ENCODE assay signal across 14 cellular contexts in the genomic region with DNA sequence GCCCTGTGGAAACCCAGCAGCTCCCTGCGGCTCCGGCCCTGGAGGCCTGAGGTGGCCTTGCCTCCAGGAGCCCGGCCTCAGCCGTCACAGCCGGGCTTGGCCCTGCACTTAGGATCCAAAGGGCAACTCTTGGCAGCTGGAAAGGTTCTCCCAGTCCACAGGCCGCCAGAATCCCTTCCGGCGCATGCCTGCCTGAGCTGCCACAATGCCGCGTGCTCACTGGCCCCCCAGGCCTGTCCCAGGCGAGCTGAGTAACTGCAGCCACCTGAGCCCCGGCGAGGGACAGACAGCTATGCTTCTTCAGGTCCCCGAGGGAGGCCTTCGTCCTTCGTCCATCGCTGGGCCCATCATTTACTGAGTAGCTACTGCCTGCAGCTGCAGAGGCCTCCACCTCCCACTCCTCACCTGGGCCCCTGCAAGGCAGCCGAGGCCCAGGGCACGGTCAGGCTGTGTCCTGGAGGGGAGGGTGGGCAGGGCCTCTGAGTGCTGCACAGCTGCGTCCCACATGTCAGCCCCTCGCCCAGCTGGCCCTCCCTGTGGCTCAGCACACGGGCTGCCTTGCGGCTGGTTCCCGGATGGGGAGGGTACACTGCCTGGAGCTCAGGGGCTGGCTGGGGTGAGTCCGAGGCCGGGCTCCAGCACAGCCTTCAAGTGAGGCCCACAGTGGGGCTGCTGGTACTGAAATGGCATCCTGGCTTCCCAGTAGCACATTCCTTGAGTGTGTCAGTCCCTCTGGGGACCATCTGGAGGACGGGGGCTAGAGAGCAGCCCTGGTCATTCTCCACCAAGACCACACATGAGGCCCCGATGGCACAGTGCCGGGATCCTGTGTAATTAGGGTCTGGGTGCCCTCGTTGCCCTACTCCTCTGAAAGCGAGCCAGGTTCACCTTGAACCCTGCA.
DNase-seq lines count a peak whose midpoint lies in the region; ATAC-seq, FAIRE-seq and TF ChIP-seq lines count a peak whose summit lies in the region.
"Had no signal": no experiment of that assay in that cellular context is flagged by ENCODE, and none has a peak within 500 bp of the region (broad histone marks: within the 10 kb centered on the region; RNA-seq: fewer than 3 reads in every experiment).

No MANE protein-coding gene starts in this region.

- DNase-seq in GM04504 (ENCODE audit: low read depth) (peak; percentile 35), kidney (peak; percentile 74), small intestine (peak; percentile 87), glomerular visceral epithelial cell (ENCODE audit: extremely low spot score) (no peak)
- DNase-seq: activated CD8-positive, alpha-beta T cell treated with anti-CD3 and anti-CD28 coated beads for 36 hours; Calu3; kidney glomerular epithelial cell; NCI-H1694 treated with DMSO at 0.1 percent for 48 hours had no signal

- peaks cover 17% of the 10 kb centered on the region for H3K36me3 Mint-ChIP-seq in activated T-helper 17 cell treated with anti-CD3 and anti-CD28 coated beads, Interleukin-2, amount 50 U/mL, for 72 hours (ENCODE audit: low read depth)

- peak; percentile 11; the same call in 1 of the 3 replicates for ATAC-seq in SK-N-SH treated with all-trans-retinoic acid at 6 μM for 48 hours
- ATAC-seq in GM18870 (IDR thresholded peaks at IDR 0.05; ENCODE audit: unreplicated experiment) = no peak
- ATAC-seq in activated T-helper 17 cell treated with anti-CD3 and anti-CD28 coated beads, Interleukin-2, amount 50 U/mL, for 72 hours (replicated peaks) = no peak
- ATAC-seq: activated CD8-positive, alpha-beta T cell treated with anti-CD3 and anti-CD28 coated beads for 36 hours; GM12878 had no signal

- WGBS in small intestine, 3 donors = 55 to 75% (median 62%) methylated on average over 31 of the region's 31 CpGs

- no peak overlapping the region for H3K27ac ChIP-seq in kidney (ENCODE audit: low read depth in 2 of 2, low read length in 2 of 2)
- H3K27ac ChIP-seq in small intestine (ENCODE audit: low read depth in 1 of 2, low read length in 1 of 2) = no peak overlapping the region
- H3K27ac ChIP-seq: ovary had no signal

- no peaks in the 10 kb centered on the region for H3K27me3 Mint-ChIP-seq in activated T-helper 17 cell treated with anti-CD3 and anti-CD28 coated beads, Interleukin-2, amount 50 U/mL, for 72 hours
- H3K27me3 Mint-ChIP-seq: activated CD8-positive, alpha-beta T cell treated with anti-CD3 and anti-CD28 coated beads for 36 hours had no signal

- H3K4me3 Mint-ChIP-seq in activated T-helper 17 cell treated with anti-CD3 and anti-CD28 coated beads, Interleukin-2, amount 50 U/mL, for 72 hours = no peak overlapping the region
- H3K4me3 Mint-ChIP-seq: activated CD8-positive, alpha-beta T cell treated with anti-CD3 and anti-CD28 coated beads for 36 hours had no signal

- H3K9me3 ChIP-seq in kidney (ENCODE audit: control insufficient read depth in 1 of 2, low read length in 2 of 2) (no peaks in the 10 kb centered on the region), small intestine (ENCODE audit: control insufficient read depth, low read depth) (no peaks in the 10 kb centered on the region)
- H3K9me3 ChIP-seq: ovary had no signal

- H3K4me3 ChIP-seq in kidney (ENCODE audit: low read length in 2 of 2) (no peak overlapping the region), small intestine (ENCODE audit: low read depth in 1 of 2, low read length in 2 of 2) (no peak overlapping the region)
- H3K4me3 ChIP-seq: GM12878, ovary had no signal

- peaks cover 3 to 7% of the 10 kb centered on the region in 2 donors for H3K4me1 ChIP-seq in kidney (ENCODE audit: control insufficient read depth in 1 of 2, insufficient read depth in 1 of 2, low read depth in 1 of 2, low read length in 2 of 2)
- no peaks in the 10 kb centered on the region for H3K4me1 ChIP-seq in small intestine (ENCODE audit: control insufficient read depth in 2 of 2, insufficient read depth in 1 of 2, low read depth in 1 of 2, low read length in 1 of 2)

- no peaks in the 10 kb centered on the region for H3K36me3 ChIP-seq in kidney (ENCODE audit: control insufficient read depth in 1 of 2, insufficient read depth in 2 of 2, low read length in 2 of 2)
- H3K36me3 ChIP-seq in small intestine (ENCODE audit: control insufficient read depth in 2 of 2, insufficient read depth in 2 of 2, low read length in 2 of 2) = no peaks in the 10 kb centered on the region
- H3K36me3 ChIP-seq: ovary had no signal

- H3K4me1 Mint-ChIP-seq in activated T-helper 17 cell treated with anti-CD3 and anti-CD28 coated beads, Interleukin-2, amount 50 U/mL, for 72 hours = peaks cover 7% of the 10 kb centered on the region

- no peak for TF ChIP-seq CTCF in kidney (IDR thresholded peaks at IDR 0.05; ENCODE audit: borderline replicate concordance, extremely low read depth, insufficient read depth)

- no peak overlapping the region for H3K27ac Mint-ChIP-seq in activated T-helper 17 cell treated with anti-CD3 and anti-CD28 coated beads, Interleukin-2, amount 50 U/mL, for 72 hours
- H3K27ac Mint-ChIP-seq: activated CD8-positive, alpha-beta T cell treated with anti-CD3 and anti-CD28 coated beads for 36 hours had no signal

- H3K9ac ChIP-seq in kidney (ENCODE audit: low read length in 2 of 2) = no peak overlapping the region

- H3K27me3 ChIP-seq in small intestine (ENCODE audit: control insufficient read depth in 2 of 2, insufficient read depth in 2 of 2, low read length in 2 of 2) = no peaks in the 10 kb centered on the region
- H3K27me3 ChIP-seq: ovary had no signal

- H3K9me3 Mint-ChIP-seq in activated T-helper 17 cell treated with anti-CD3 and anti-CD28 coated beads, Interleukin-2, amount 50 U/mL, for 72 hours = no peaks in the 10 kb centered on the region
- H3K9me3 Mint-ChIP-seq: activated CD8-positive, alpha-beta T cell treated with anti-CD3 and anti-CD28 coated beads for 36 hours had no signal

- no peak for FAIRE-seq in kidney (lab: Jason Lieb, UNC)
- FAIRE-seq in small intestine (lab: Jason Lieb, UNC) = no peak
- FAIRE-seq: frontal cortex, GM12878 had no signal

- intact Hi-C loops in kidney (cut with DNase I) = no loop called here

TF ChIP-seq in SK-N-SH treated with all-trans-retinoic acid at 6 μM for 48 hours, 23 proteins besides CTCF, POLR2A, EP300 and RAD21:
- TF ChIP-seq GLIS3 (CRISPR knock-in tag; IDR thresholded peaks at IDR 0.05) (no peak), TCF4 (CRISPR knock-in tag; IDR thresholded peaks at IDR 0.05; ENCODE audit: borderline replicate concordance) (peak; percentile 78), ZFP3 (CRISPR knock-in tag; IDR thresholded peaks at IDR 0.05) (no peak), ZNF565 (CRISPR knock-in tag; conservative IDR thresholded peaks at IDR 0.05; ENCODE audit: low read depth) (no peak)
- TF ChIP-seq, protein P1, sequence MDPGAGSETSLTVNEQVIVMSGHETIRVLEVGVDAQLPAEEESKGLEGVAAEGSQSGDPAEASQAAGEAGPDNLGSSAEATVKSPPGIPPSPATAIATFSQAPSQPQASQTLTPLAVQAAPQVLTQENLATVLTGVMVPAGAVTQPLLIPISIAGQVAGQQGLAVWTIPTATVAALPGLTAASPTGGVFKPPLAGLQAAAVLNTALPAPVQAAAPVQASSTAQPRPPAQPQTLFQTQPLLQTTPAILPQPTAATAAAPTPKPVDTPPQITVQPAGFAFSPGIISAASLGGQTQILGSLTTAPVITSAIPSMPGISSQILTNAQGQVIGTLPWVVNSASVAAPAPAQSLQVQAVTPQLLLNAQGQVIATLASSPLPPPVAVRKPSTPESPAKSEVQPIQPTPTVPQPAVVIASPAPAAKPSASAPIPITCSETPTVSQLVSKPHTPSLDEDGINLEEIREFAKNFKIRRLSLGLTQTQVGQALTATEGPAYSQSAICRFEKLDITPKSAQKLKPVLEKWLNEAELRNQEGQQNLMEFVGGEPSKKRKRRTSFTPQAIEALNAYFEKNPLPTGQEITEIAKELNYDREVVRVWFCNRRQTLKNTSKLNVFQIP (CRISPR knock-in tag; IDR thresholded peaks at IDR 0.05; ENCODE audit: borderline replicate concordance, low read depth) = no peak
- TF ChIP-seq, protein P2, sequence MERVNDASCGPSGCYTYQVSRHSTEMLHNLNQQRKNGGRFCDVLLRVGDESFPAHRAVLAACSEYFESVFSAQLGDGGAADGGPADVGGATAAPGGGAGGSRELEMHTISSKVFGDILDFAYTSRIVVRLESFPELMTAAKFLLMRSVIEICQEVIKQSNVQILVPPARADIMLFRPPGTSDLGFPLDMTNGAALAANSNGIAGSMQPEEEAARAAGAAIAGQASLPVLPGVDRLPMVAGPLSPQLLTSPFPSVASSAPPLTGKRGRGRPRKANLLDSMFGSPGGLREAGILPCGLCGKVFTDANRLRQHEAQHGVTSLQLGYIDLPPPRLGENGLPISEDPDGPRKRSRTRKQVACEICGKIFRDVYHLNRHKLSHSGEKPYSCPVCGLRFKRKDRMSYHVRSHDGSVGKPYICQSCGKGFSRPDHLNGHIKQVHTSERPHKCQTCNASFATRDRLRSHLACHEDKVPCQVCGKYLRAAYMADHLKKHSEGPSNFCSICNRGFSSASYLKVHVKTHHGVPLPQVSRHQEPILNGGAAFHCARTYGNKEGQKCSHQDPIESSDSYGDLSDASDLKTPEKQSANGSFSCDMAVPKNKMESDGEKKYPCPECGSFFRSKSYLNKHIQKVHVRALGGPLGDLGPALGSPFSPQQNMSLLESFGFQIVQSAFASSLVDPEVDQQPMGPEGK (CRISPR knock-in tag; IDR thresholded peaks at IDR 0.05; ENCODE audit: borderline replicate concordance) = no peak
